In genomic region chr18:25233582-25234362, GRCh38 we compare ENCODE assay signal across 10 cellular contexts.
DNase-seq lines count a peak whose midpoint lies in the region; ATAC-seq and TF ChIP-seq lines count a peak whose summit lies in the region.
"Had no signal": no experiment of that assay in that cellular context is flagged by ENCODE, and none has a peak within 500 bp of the region (broad histone marks: within the 10 kb centered on the region; RNA-seq: fewer than 3 reads in every experiment).

No MANE protein-coding gene starts in this region.

- H3K27ac ChIP-seq in rectal smooth muscle tissue (ENCODE audit: low read depth, low read length) = peak overlapping the region; percentile 40
- H3K27ac ChIP-seq in OCI-LY7 (ENCODE audit: low read depth, low read length, poor library complexity, severe bottlenecking) = no peak overlapping the region
- H3K27ac ChIP-seq: VCaP had no signal

- CTCF ChIA-PET in OCI-LY7 (lab: Charles Lee; ENCODE audit: unreplicated experiment) = no interaction called here

- no peak overlapping the region for H3K9ac ChIP-seq in rectal smooth muscle tissue (ENCODE audit: low read length)

- POLR2A ChIA-PET in OCI-LY7 (lab: Charles Lee) = interaction anchor here (0.6 to 0.7 kb wide), 3 partner anchors 95 to 358 kb away, joined by 3 to 4 read pairs (median 3); no protein-coding TSS in a partner anchor

- no peak overlapping the region for H2AFZ ChIP-seq in OCI-LY7 (ENCODE audit: low read length)

- peak; percentile 25 for DNase-seq in EL
- peak; percentile 74 for DNase-seq in amniotic epithelial cell (ENCODE audit: low read depth)
- DNase-seq in glomerular endothelial cell (ENCODE audit: extremely low read depth, low read depth, low spot score) = peak; percentile 94
- no peak for DNase-seq in stimulated activated CD4-positive, alpha-beta T cell treated with anti-CD3 and anti-CD28 coated beads, Interleukin-4, amount 100 ng/mL, for 1 hour
- DNase-seq in OCI-LY7 (ENCODE audit: low spot score) = no peak
- DNase-seq in epidermal melanocyte (ENCODE audit: insufficient read length, low spot score) = no peak

- intact Hi-C loops in OCI-LY7 (cut with micrococcal nuclease; ENCODE audit: unreplicated experiment) = no loop called here

- H3K4me3 ChIP-seq in rectal smooth muscle tissue (ENCODE audit: low read length) (no peak overlapping the region), OCI-LY7 (ENCODE audit: low read depth, low read length, poor library complexity, severe bottlenecking) (no peak overlapping the region)
- H3K4me3 ChIP-seq: lung had no signal

- H3K79me2 ChIP-seq in OCI-LY7 (ENCODE audit: insufficient read depth, low read depth, low read length) = no peaks in the 10 kb centered on the region

- no peaks in the 10 kb centered on the region for H3K27me3 ChIP-seq in rectal smooth muscle tissue (ENCODE audit: control insufficient read depth, insufficient read depth, low read length)

- no TSS peak for BruUV-seq in OCI-LY7 (replicated peaks; lab: Mats Ljungman, UMichigan)

- H3K9me2 ChIP-seq in OCI-LY7 (ENCODE audit: insufficient read depth, low read length) = no peaks in the 10 kb centered on the region

- peaks cover 4% of the 10 kb centered on the region for H3K4me1 ChIP-seq in rectal smooth muscle tissue (ENCODE audit: control insufficient read depth, insufficient read depth, low read length)
- no peaks in the 10 kb centered on the region for H3K4me1 ChIP-seq in OCI-LY7 (ENCODE audit: insufficient read depth, low read length, poor library complexity, severe bottlenecking)

- TF ChIP-seq CTCF in OCI-LY7 (conservative IDR thresholded peaks at IDR 0.05; ENCODE audit: low read length) = no peak

- H3K9me3 ChIP-seq in OCI-LY7 (ENCODE audit: low read length) = no peaks in the 10 kb centered on the region

- no peak for ATAC-seq in GM19328 (IDR thresholded peaks at IDR 0.05; ENCODE audit: unreplicated experiment)

- no peaks in the 10 kb centered on the region for H3K36me3 ChIP-seq in rectal smooth muscle tissue (ENCODE audit: control insufficient read depth, insufficient read depth, low read length)
- no peaks in the 10 kb centered on the region for H3K36me3 ChIP-seq in OCI-LY7 (ENCODE audit: insufficient read depth, low read length)

- H4K20me1 ChIP-seq in OCI-LY7 (ENCODE audit: insufficient read depth, low read length) = no peaks in the 10 kb centered on the region

- H3K4me2 ChIP-seq in OCI-LY7 (ENCODE audit: low read length) = no peak overlapping the region

Comparison
In these comparisons a context has a peak if more than half of its experiments do, and no peak if none do; other contexts are left out.
1. DNase-seq: peak in EL (single experiment), amniotic epithelial cell (single experiment) and glomerular endothelial cell (single experiment); none in stimulated activated CD4-positive, alpha-beta T cell treated with anti-CD3 and anti-CD28 coated beads, Interleukin-4, amount 100 ng/mL, for 1 hour (single experiment), OCI-LY7 (single experiment) and epidermal melanocyte (single experiment).